In the genomic region with DNA sequence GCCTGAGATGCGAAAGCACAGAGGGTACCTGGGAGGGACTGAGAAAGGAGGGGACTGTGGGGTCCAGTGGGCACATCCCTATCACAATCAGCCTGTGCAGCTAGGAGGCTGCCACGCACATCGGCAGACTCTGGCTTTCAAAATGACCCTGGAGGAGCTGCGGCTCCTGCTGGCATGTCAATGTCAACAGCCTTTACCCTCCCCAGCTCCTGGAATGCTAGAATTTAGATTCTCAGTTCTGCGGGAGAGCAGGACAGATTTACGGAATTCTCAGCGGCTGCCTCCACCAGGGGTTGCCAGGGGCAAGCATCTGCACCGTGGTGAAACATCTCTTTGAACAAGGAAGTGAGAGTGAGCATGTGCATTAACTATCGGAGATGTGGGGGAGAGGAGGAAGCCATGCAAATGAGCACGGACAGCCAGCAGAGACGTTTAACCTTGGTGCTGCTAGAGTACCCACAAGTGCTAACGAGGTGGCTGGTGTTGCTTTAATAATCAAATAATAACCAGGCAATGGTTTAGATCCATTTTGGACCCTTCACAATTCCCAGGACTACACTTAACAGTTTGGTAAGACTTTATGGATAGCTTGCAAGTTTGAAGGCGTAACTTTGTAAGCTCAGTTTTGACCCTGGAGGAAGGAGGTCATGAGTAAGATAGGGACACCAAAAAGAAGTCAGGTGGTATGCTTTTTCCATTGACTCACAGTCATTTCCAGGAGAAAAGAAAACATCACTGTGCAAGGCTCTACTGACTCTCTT, we compare ENCODE assay signal across 8 cellular contexts. TPM values are rescaled to one million over a fixed set of nuclear protein-coding genes. Genes with fewer than 3 reads are reported as not detected.
DNase-seq lines count a peak whose midpoint lies in the region; ATAC-seq, FAIRE-seq and TF ChIP-seq lines count a peak whose summit lies in the region.

No MANE protein-coding gene starts in this region.

- no peaks in the 10 kb centered on the region for H3K27me3 Mint-ChIP-seq in CD4-positive, CD25-positive, alpha-beta regulatory T cell
- H3K27me3 Mint-ChIP-seq in type B pancreatic cell, result no peaks in the 10 kb centered on the region

- H3K4me3 ChIP-seq in CD4-positive, CD25-positive, alpha-beta regulatory T cell (ENCODE audit: low read depth, low read length), result peak overlapping the region; percentile 82
- H3K4me3 ChIP-seq in esophagus squamous epithelium, result peak overlapping the region in 1 of 4 donors; percentile 35

- H3K27ac Mint-ChIP-seq in CD4-positive, CD25-positive, alpha-beta regulatory T cell, result peak overlapping the region; percentile 79 to 93 (median 91)
- H3K27ac Mint-ChIP-seq in type B pancreatic cell, result no peak overlapping the region

- peak overlapping the region; percentile 67 to 93 (median 90) for H3K4me3 Mint-ChIP-seq in CD4-positive, CD25-positive, alpha-beta regulatory T cell
- H3K4me3 Mint-ChIP-seq in type B pancreatic cell, result peak overlapping the region; percentile 42

- H3K4me1 ChIP-seq in CD4-positive, CD25-positive, alpha-beta regulatory T cell (ENCODE audit: control insufficient read depth, insufficient read depth, low read length, poor library complexity, severe bottlenecking), result peaks cover 23% of the 10 kb centered on the region
- H3K4me1 ChIP-seq in esophagus squamous epithelium, result peaks cover 0 to 29% (median 7%) of the 10 kb centered on the region in 3 donors

- H3K27me3 ChIP-seq in CD4-positive, CD25-positive, alpha-beta regulatory T cell (ENCODE audit: control insufficient read depth, insufficient read depth, low read length), result no peaks in the 10 kb centered on the region
- no peaks in the 10 kb centered on the region for H3K27me3 ChIP-seq in esophagus squamous epithelium

- H3K9me3 ChIP-seq in CD4-positive, CD25-positive, alpha-beta regulatory T cell (ENCODE audit: control insufficient read depth in 2 of 2, low read length in 2 of 2), result no peaks in the 10 kb centered on the region
- no peaks in the 10 kb centered on the region for H3K9me3 ChIP-seq in esophagus squamous epithelium

- DNase-seq in CD4-positive, CD25-positive, alpha-beta regulatory T cell, result peak; percentile 6 to 87 (median 63)
- peak; percentile 19 to 23 for DNase-seq in activated CD4-positive, alpha-beta T cell treated with anti-CD3 and anti-CD28 coated beads, Interleukin-2, amount 50 U/mL, for 4 hours
- DNase-seq in esophagus squamous epithelium (lab: John Stamatoyannopoulos, UW), result no peak
- DNase-seq in omental fat pad (ENCODE audit: low spot score), result no peak
- DNase-seq in type B pancreatic cell (ENCODE audit: extremely low spot score, unreplicated experiment), result no peak
- no peak for DNase-seq in urothelium cell line (ENCODE audit: low spot score)

- peak; percentile 89 to 93 for ATAC-seq in CD4-positive, CD25-positive, alpha-beta regulatory T cell (ENCODE audit: low read depth in 2 of 2)
- peak; percentile 98 for ATAC-seq in GM19455 (IDR thresholded peaks at IDR 0.05; ENCODE audit: unreplicated experiment)
- peak; percentile 95 for ATAC-seq in HG03571 (IDR thresholded peaks at IDR 0.05; ENCODE audit: unreplicated experiment)
- ATAC-seq in omental fat pad (ENCODE audit: low FRiP score), result peak; percentile 34

- no peak for TF ChIP-seq POLR2A in esophagus squamous epithelium (IDR thresholded peaks at IDR 0.05)

- H3K36me3 ChIP-seq in CD4-positive, CD25-positive, alpha-beta regulatory T cell (ENCODE audit: control insufficient read depth, insufficient read depth, low read length), result no peaks in the 10 kb centered on the region
- H3K36me3 ChIP-seq in esophagus squamous epithelium, result no peaks in the 10 kb centered on the region

- TF ChIP-seq CTCF in esophagus squamous epithelium (IDR thresholded peaks at IDR 0.05), result peak in 4 of 6 experiments; percentile 5 to 29 (median 8)
- no peak for TF ChIP-seq CTCF in omental fat pad (IDR thresholded peaks at IDR 0.05)
- TF ChIP-seq CTCF in type B pancreatic cell (conservative IDR thresholded peaks at IDR 0.05), result peak; percentile 47

- H3K36me3 Mint-ChIP-seq in CD4-positive, CD25-positive, alpha-beta regulatory T cell, result peaks cover 3% of the 10 kb centered on the region
- H3K36me3 Mint-ChIP-seq in type B pancreatic cell, result peaks cover 4% of the 10 kb centered on the region

- H3K4me1 Mint-ChIP-seq in CD4-positive, CD25-positive, alpha-beta regulatory T cell, result peaks cover 31 to 61% (median 33%) of the 10 kb centered on the region in 4 donors
- peaks cover 12% of the 10 kb centered on the region for H3K4me1 Mint-ChIP-seq in type B pancreatic cell (ENCODE audit: unreplicated experiment)

- H3K27ac ChIP-seq in CD4-positive, CD25-positive, alpha-beta regulatory T cell (ENCODE audit: insufficient read depth, low read length, poor library complexity, severe bottlenecking), result peak overlapping the region; percentile 57
- peak overlapping the region in 3 of 4 donors; percentile 2 to 64 (median 30) for H3K27ac ChIP-seq in esophagus squamous epithelium

- no peak for FAIRE-seq in urothelium cell line (lab: Jason Lieb, UNC)

- intact Hi-C loops in esophagus squamous epithelium (cut with DNase I), result no loop called here

- WGBS in esophagus squamous epithelium, 2 donors, result 33 to 38% methylated on average over 9 to 11 of the region's 13 CpGs

- no peaks in the 10 kb centered on the region for H3K9me3 Mint-ChIP-seq in CD4-positive, CD25-positive, alpha-beta regulatory T cell
- H3K9me3 Mint-ChIP-seq in type B pancreatic cell, result peaks cover 8% of the 10 kb centered on the region

RNA-seq across cellular contexts. Expression of a gene that starts 54.1 kb away (rescaled TPM):
- total RNA-seq in CD4-positive, CD25-positive, alpha-beta regulatory T cell, result 26.3 TPM
- polyA plus RNA-seq in CD4-positive, CD25-positive, alpha-beta regulatory T cell, result 1 to 10 TPM in 3 of 4 donors, under 1 TPM in 1; 0.68 to 3.3 (median 2.7) TPM
- total RNA-seq in esophagus squamous epithelium (10 to 100 TPM in 2 of 4 donors, 1 to 10 TPM in 2; 6.6 to 17.2 (median 10.0) TPM), omental fat pad (10 to 100 TPM; 20.0 to 43.0 (median 27.4) TPM), type B pancreatic cell (ENCODE audit: low replicate concordance) (14.3 and 14.9 TPM in 2 replicates)

Comparison
In these comparisons a context has a peak if more than half of its experiments do, and no peak if none do; other contexts are left out.
1. ATAC-seq: peak in every context shown above with its lines; median percentile 98 in GM19455; 95 in HG03571; 91 in CD4-positive, CD25-positive, alpha-beta regulatory T cell; 34 in omental fat pad.
2. DNase-seq: peak in CD4-positive, CD25-positive, alpha-beta regulatory T cell (3 of 3) and activated CD4-positive, alpha-beta T cell treated with anti-CD3 and anti-CD28 coated beads, Interleukin-2, amount 50 U/mL, for 4 hours (2 of 2); none in esophagus squamous epithelium (single experiment), omental fat pad (single experiment), type B pancreatic cell (single experiment) and urothelium cell line (single experiment).
3. CTCF ChIP-seq: peak in esophagus squamous epithelium (4 of 6) and type B pancreatic cell (single experiment); none in omental fat pad (0 of 3).